In genomic region chr17:40564195-40564882, GRCh38 we compare ENCODE assay signal across 13 cellular contexts.
DNase-seq lines count a peak whose midpoint lies in the region; ATAC-seq lines count a peak whose summit lies in the region.
"Had no signal": no experiment of that assay in that cellular context is flagged by ENCODE, and none has a peak within 500 bp of the region (broad histone marks: within the 10 kb centered on the region; RNA-seq: fewer than 3 reads in every experiment).

No MANE protein-coding gene starts in this region.

- H3K9me3 ChIP-seq in effector memory CD4-positive, alpha-beta T cell (ENCODE audit: control insufficient read depth, low read length) = no peaks in the 10 kb centered on the region

- DNase-seq in NK-92 treated with Interleukin-12 subunit alpha and Interleukin-12 subunit beta, amount 100 ng/mL, for 24 hours (lab: John Stamatoyannopoulos, UW) = peak; percentile 35
- DNase-seq in NK-92 (lab: John Stamatoyannopoulos, UW; ENCODE audit: unreplicated experiment) (no peak), hippocampal formation (lab: John Stamatoyannopoulos, UW) (no peak)
- DNase-seq in activated CD4-positive, alpha-beta T cell treated with anti-CD3 and anti-CD28 coated beads, Interleukin-2, amount 50 U/mL, for 48 hours = peak; percentile 51 to 65
- DNase-seq in effector memory CD4-positive, alpha-beta T cell = peak in 2 of 3 donors; percentile 44 to 48
- peak; percentile 63 for DNase-seq in stimulated activated naive CD8-positive, alpha-beta T cell treated with anti-CD3 and anti-CD28 coated beads, Interleukin-15, Interleukin-2, amounts not matched to agents 100 U/mL and 50 U/mL, for 24 hours
- DNase-seq: NCI-H2081, occipital lobe had no signal

- peaks cover 69% of the 10 kb centered on the region for H3K4me1 ChIP-seq in effector memory CD4-positive, alpha-beta T cell (ENCODE audit: control insufficient read depth, insufficient read depth, low read length, poor library complexity, severe bottlenecking)

- H3K4me3 ChIP-seq in effector memory CD4-positive, alpha-beta T cell (ENCODE audit: insufficient read depth, low read depth, low read length, poor library complexity, severe bottlenecking) = peak overlapping the region; percentile 87

- peak overlapping the region; percentile 99 for H3K27ac ChIP-seq in effector memory CD4-positive, alpha-beta T cell (ENCODE audit: insufficient read depth, low read length, poor library complexity, severe bottlenecking)
- H3K27ac ChIP-seq: 22Rv1, VCaP had no signal

- no peak for ATAC-seq in stimulated activated naive CD8-positive, alpha-beta T cell treated with anti-CD3 and anti-CD28 coated beads, Interleukin-15, Interleukin-2, amounts not matched to agents 100 U/mL and 50 U/mL, for 24 hours
- ATAC-seq in HG03095 (IDR thresholded peaks at IDR 0.05; ENCODE audit: unreplicated experiment) (no peak), HG02642 (IDR thresholded peaks at IDR 0.05; ENCODE audit: poor library complexity, unreplicated experiment) (no peak)
- ATAC-seq: left cardiac atrium had no signal

- H3K27me3 ChIP-seq in effector memory CD4-positive, alpha-beta T cell (replicated peaks; ENCODE audit: control insufficient read depth, insufficient read depth, low read length, poor library complexity, severe bottlenecking) = no peaks in the 10 kb centered on the region

- peaks cover 4% of the 10 kb centered on the region for H3K36me3 ChIP-seq in effector memory CD4-positive, alpha-beta T cell (ENCODE audit: control insufficient read depth, insufficient read depth, low read length)

Comparison
In these comparisons a context has a peak if more than half of its experiments do, and no peak if none do; other contexts are left out.
1. DNase-seq: peak in NK-92 treated with Interleukin-12 subunit alpha and Interleukin-12 subunit beta, amount 100 ng/mL, for 24 hours (single experiment), activated CD4-positive, alpha-beta T cell treated with anti-CD3 and anti-CD28 coated beads, Interleukin-2, amount 50 U/mL, for 48 hours (2 of 2), effector memory CD4-positive, alpha-beta T cell (2 of 3) and stimulated activated naive CD8-positive, alpha-beta T cell treated with anti-CD3 and anti-CD28 coated beads, Interleukin-15, Interleukin-2, amounts not matched to agents 100 U/mL and 50 U/mL, for 24 hours (single experiment); none in NK-92 (single experiment) and hippocampal formation (0 of 2).